ENCODE assay signal across 13 cellular contexts in the genomic region with DNA sequence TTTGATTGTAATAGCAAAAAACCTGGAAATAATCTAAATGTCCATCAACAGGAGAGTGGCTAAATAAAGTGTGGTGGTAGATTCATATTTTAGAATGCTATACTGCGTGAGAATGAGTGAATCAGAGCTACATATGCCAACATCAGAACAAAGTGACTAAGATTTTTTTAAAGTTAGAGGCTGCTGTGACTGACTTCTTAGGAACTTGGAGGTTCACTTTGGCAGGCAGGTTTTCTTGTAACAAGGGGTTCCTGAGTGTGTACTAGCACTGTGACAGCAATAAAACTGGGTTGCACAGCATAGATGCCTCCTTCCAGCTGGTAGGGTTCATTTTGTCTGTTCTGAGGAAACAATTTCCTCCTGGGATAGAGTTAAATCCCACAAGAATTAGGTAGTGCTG.
DNase-seq lines count a peak whose midpoint lies in the region; TF ChIP-seq lines count a peak whose summit lies in the region.
"Had no signal": no experiment of that assay in that cellular context is flagged by ENCODE, and none has a peak within 500 bp of the region (broad histone marks: within the 10 kb centered on the region; RNA-seq: fewer than 3 reads in every experiment).

No MANE protein-coding gene starts in this region.

- in situ Hi-C loops in ACHN (cut with HindIII; ENCODE audit: low pct_ligation_motif_present, low pct_unique_long_range_greater_than_20kb, low sequenced_read_pairs): no loop called here

- DNase-seq in AG20443 (ENCODE audit: low spot score) (peak; percentile 40), GM04503 (ENCODE audit: low read depth) (peak; percentile 8), fibroblast of mammary gland (ENCODE audit: low read depth) (peak; percentile 29), stromal cell of bone marrow (ENCODE audit: low read depth) (peak; percentile 6), ACHN (no peak), SKM-1 (lab: John Stamatoyannopoulos, UW; ENCODE audit: unreplicated experiment) (no peak), coronary artery (ENCODE audit: low spot score) (no peak)
- DNase-seq: CD8-positive, alpha-beta T cell; COR-L47; DMS153; DMS79 treated with DMSO at 0.1 percent for 48 hours; EL had no signal

- H3K4me3 ChIP-seq in fibroblast of mammary gland (ENCODE audit: control insufficient read depth, low read depth, low read length) (no peak overlapping the region), coronary artery (no peak overlapping the region)
- H3K4me3 ChIP-seq: K562 had no signal

- TF ChIP-seq CTCF in fibroblast of mammary gland (conservative IDR thresholded peaks at IDR 0.05; ENCODE audit: control insufficient read depth, insufficient read depth, low read depth, low read length) (no peak), coronary artery (IDR thresholded peaks at IDR 0.05) (no peak)

- no peak overlapping the region for H3K27ac ChIP-seq in coronary artery

Comparison
In these comparisons a context has a peak if more than half of its experiments do, and no peak if none do; other contexts are left out.
1. DNase-seq: peak in AG20443 (single experiment), GM04503 (single experiment), fibroblast of mammary gland (single experiment) and stromal cell of bone marrow (single experiment); none in ACHN (single experiment), SKM-1 (single experiment) and coronary artery (single experiment).